8 cellular contexts compared by ENCODE assay signal in the genomic region with DNA sequence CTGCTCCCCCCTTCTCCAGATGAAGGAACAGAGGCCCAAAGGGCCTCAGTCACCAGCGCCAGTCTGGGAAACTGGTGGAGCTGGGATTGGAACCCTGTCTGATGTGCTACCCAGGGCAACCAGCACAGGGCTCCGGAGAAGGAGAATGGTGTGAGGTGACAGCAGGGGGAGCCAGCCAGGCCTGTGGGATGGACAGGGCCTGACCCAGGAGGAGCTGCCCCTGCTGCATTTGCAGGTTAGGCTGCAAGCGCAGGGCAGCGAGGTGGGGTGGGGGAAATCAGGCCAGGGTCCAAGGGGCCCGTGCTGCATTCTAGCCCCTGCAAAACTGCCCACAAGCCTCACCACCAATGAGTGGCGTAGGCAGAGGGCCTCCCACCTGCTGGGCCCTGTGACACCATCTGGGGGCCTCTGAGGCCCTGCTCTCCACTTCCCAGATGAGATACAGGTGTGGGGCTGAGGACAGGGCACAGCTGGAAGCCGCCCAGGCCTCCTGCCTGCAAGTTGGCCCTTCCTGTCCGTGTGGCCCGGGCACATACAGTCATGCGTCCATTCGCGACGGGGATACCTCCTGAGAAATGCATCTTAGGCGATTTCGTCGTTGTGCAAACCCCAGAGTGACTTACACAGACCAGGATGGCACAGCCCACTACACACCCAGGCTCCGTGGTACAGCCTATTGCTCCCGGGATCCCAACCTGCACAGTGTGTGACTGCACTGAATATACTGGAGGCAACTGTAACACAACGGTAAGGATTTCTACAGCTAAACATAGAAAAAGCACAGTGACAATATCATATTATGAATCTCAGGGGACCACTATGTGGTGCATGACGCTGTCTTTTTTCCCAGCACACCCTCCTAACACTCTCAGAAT. TPM values are rescaled to one million over a fixed set of nuclear protein-coding genes. Genes with fewer than 3 reads are reported as not detected.
DNase-seq lines count a peak whose midpoint lies in the region; ATAC-seq, FAIRE-seq and TF ChIP-seq lines count a peak whose summit lies in the region.

No MANE protein-coding gene starts in this region.

- no peak overlapping the region for H3K14ac ChIP-seq in H1 (ENCODE audit: insufficient read length)

- ATAC-seq in GM19351 (IDR thresholded peaks at IDR 0.05; ENCODE audit: unreplicated experiment) = peak; percentile 27
- no peak for ATAC-seq in activated T-helper 17 cell treated with anti-CD3 and anti-CD28 coated beads, Interleukin-2, amount 50 U/mL, for 72 hours (replicated peaks)

- H3K27me3 ChIP-seq in OCI-LY3 (ENCODE audit: low read depth, low read length) (0 out of 2 replicates have a peak, but pooled peaks cover 3% of the 10 kb centered on the region), H1 (replicated peaks in 1 of 4; ENCODE audit: control insufficient read depth in 3 of 4, extremely low read depth in 1 of 4, insufficient read depth in 3 of 4, low read length in 3 of 4) (no peaks in the 10 kb centered on the region)

- DNase-seq in H1 (ENCODE audit: low read depth in 1 of 2, low spot score in 2 of 2) (peak in 1 of 2 experiments; percentile 76), progenitor cell of endocrine pancreas (ENCODE audit: low spot score, unreplicated experiment) (no peak), SW480 (ENCODE audit: low spot score) (no peak), NCI-H1092 treated with DMSO at 0.1 percent for 48 hours (lab: John Stamatoyannopoulos, UW) (no peak), NCI-H2029 (lab: John Stamatoyannopoulos, UW) (no peak)

- H3K27ac Mint-ChIP-seq in progenitor cell of endocrine pancreas = no peak overlapping the region
- no peak overlapping the region for H3K27ac Mint-ChIP-seq in activated T-helper 17 cell treated with anti-CD3 and anti-CD28 coated beads, Interleukin-2, amount 50 U/mL, for 72 hours

- WGBS in H1 (ENCODE audit: extremely low coverage in 1 of 2, insufficient coverage in 1 of 2, insufficient read length in 1 of 2, insufficient replicate concordance in 2 of 2, low coverage in 1 of 2, low lambda C conversion rate in 2 of 2, missing lambda C conversion rate in 1 of 2), 2 experiments = 80% methylated on average over 20 of the region's 20 CpGs; no CpG with 5 or more reads in 1 of the 2 experiments

- TF ChIP-seq EP300 in H1 (IDR thresholded peaks at IDR 0.05; ENCODE audit: borderline replicate concordance in 1 of 2, low read depth in 2 of 2, low read length in 2 of 2) = no peak

- peak overlapping the region; percentile 32; the same call in 1 of the 2 replicates for H3K18ac ChIP-seq in H1 (ENCODE audit: extremely low read depth, low read length)

- H4K20me1 ChIP-seq in OCI-LY3 (ENCODE audit: insufficient read depth, low read length) (no peaks in the 10 kb centered on the region), H1 (replicated peaks in 1 of 2; ENCODE audit: control insufficient read depth in 1 of 2, insufficient read depth in 2 of 2, low read length in 2 of 2) (peaks cover 0 to 8% of the 10 kb centered on the region in 2 experiments)

- no peaks in the 10 kb centered on the region for H3K79me2 ChIP-seq in OCI-LY3 (ENCODE audit: low read length)
- no peaks in the 10 kb centered on the region for H3K79me2 ChIP-seq in H1 (ENCODE audit: control insufficient read depth in 1 of 2, insufficient read depth in 2 of 2, low read length in 2 of 2)

- FAIRE-seq in H1 (lab: Jason Lieb, UNC) = no peak

- H3K4me1 ChIP-seq in OCI-LY3 (ENCODE audit: low read length) (peaks cover 8% of the 10 kb centered on the region), H1 (replicated peaks in 1 of 4; ENCODE audit: control insufficient read depth in 3 of 4, insufficient read depth in 4 of 4, low read length in 3 of 4) (peaks cover 0 to 6% (median 2%) of the 10 kb centered on the region in 4 experiments; a peak in 4 of 7 replicates)

- TF ChIP-seq POLR2A in H1 (IDR thresholded peaks at IDR 0.05; ENCODE audit: control extremely low read depth in 1 of 2, low read depth in 2 of 2, low read length in 2 of 2) = no peak

- H4K91ac ChIP-seq in H1 (replicated peaks; ENCODE audit: insufficient read length, low read length) = no peak overlapping the region

- no peak overlapping the region for H3K4me3 Mint-ChIP-seq in progenitor cell of endocrine pancreas (ENCODE audit: low read depth)
- H3K4me3 Mint-ChIP-seq in activated T-helper 17 cell treated with anti-CD3 and anti-CD28 coated beads, Interleukin-2, amount 50 U/mL, for 72 hours = no peak overlapping the region

- H3K79me1 ChIP-seq in H1 (ENCODE audit: low read depth, low read length) = no peaks in the 10 kb centered on the region; the same call in 1 of the 2 replicates

- H3K27me3 Mint-ChIP-seq in progenitor cell of endocrine pancreas = peaks cover 16% of the 10 kb centered on the region
- no peaks in the 10 kb centered on the region for H3K27me3 Mint-ChIP-seq in activated T-helper 17 cell treated with anti-CD3 and anti-CD28 coated beads, Interleukin-2, amount 50 U/mL, for 72 hours

- H3K36me3 ChIP-seq in OCI-LY3 (replicated peaks; ENCODE audit: low read depth, low read length) = no peaks in the 10 kb centered on the region
- H3K36me3 ChIP-seq in H1 (ENCODE audit: control insufficient read depth in 2 of 4, insufficient read depth in 4 of 4, low read length in 3 of 4) = no peaks in the 10 kb centered on the region

- no peak overlapping the region for H2AK5ac ChIP-seq in H1 (ENCODE audit: low read depth, low read length)

- no peak overlapping the region for H4K5ac ChIP-seq in H1 (ENCODE audit: insufficient read length, low read depth, low read length)

- H3K56ac ChIP-seq in H1 (replicated peaks; ENCODE audit: insufficient read length, low read depth, low read length) = no peak overlapping the region

- POLR2A ChIA-PET in H1 (lab: Charles Lee; ENCODE audit: partially characterized antibody) = interaction anchor here (1.1 kb wide), 1 partner anchor 9 kb away, joined by 6 read pairs; no protein-coding TSS in a partner anchor

- H3K4me3 ChIP-seq in OCI-LY3 (ENCODE audit: low read length) = no peak overlapping the region
- H3K4me3 ChIP-seq in H1 (ENCODE audit: extremely low read depth in 1 of 4, insufficient read depth in 2 of 4, low read depth in 3 of 4, low read length in 4 of 4) = no peak overlapping the region

- peak overlapping the region; percentile 71 for H4K8ac ChIP-seq in H1 (ENCODE audit: extremely low read depth, insufficient read depth, low read length)

- H2BK5ac ChIP-seq in H1 (ENCODE audit: low read depth, low read length) = no peak overlapping the region

- no peak overlapping the region for H3K4ac ChIP-seq in H1 (replicated peaks; ENCODE audit: insufficient read length, low read depth, low read length)

- peaks cover 6% of the 10 kb centered on the region; the same call in 1 of the 2 replicates for H3K23me2 ChIP-seq in H1 (ENCODE audit: low read depth, low read length)

- H2AFZ ChIP-seq in OCI-LY3 (ENCODE audit: low read depth, low read length) (no peak overlapping the region), H1 (ENCODE audit: low read length) (no peak overlapping the region)

- CTCF ChIA-PET in H1 (lab: Charles Lee; ENCODE audit: partially characterized antibody) = interaction anchor here (0.9 to 12.7 kb wide), 21 partner anchors 9 to 438 kb away, joined by 3 to 159 read pairs (median 6); no protein-coding TSS in a partner anchor

- H3K23ac ChIP-seq in H1 (ENCODE audit: insufficient read length) = no peak overlapping the region

- H3K27ac ChIP-seq in OCI-LY3 (ENCODE audit: low read length) = no peak overlapping the region
- no peak overlapping the region for H3K27ac ChIP-seq in H1 (ENCODE audit: low read depth, low read length)

- no peaks in the 10 kb centered on the region for H3K36me3 Mint-ChIP-seq in progenitor cell of endocrine pancreas (ENCODE audit: insufficient read depth)
- no peaks in the 10 kb centered on the region for H3K36me3 Mint-ChIP-seq in activated T-helper 17 cell treated with anti-CD3 and anti-CD28 coated beads, Interleukin-2, amount 50 U/mL, for 72 hours (ENCODE audit: low read depth)

- H3K4me1 Mint-ChIP-seq in progenitor cell of endocrine pancreas (ENCODE audit: low read depth) = no peaks in the 10 kb centered on the region
- H3K4me1 Mint-ChIP-seq in activated T-helper 17 cell treated with anti-CD3 and anti-CD28 coated beads, Interleukin-2, amount 50 U/mL, for 72 hours = peaks cover 12% of the 10 kb centered on the region

- H2BK20ac ChIP-seq in H1 (ENCODE audit: low read length) = no peak overlapping the region

- H2BK12ac ChIP-seq in H1 (ENCODE audit: low read depth, low read length) = no peak overlapping the region

- peak; percentile 48 to 62 for TF ChIP-seq RAD21 in H1 (IDR thresholded peaks at IDR 0.05 in 1 of 2, conservative IDR thresholded peaks at IDR 0.05 in 1 of 2; ENCODE audit: low read depth in 2 of 2, low read length in 2 of 2)

- no peak overlapping the region for H2BK120ac ChIP-seq in H1 (replicated peaks; ENCODE audit: low read depth, low read length)

- H3K9me3 ChIP-seq in OCI-LY3 (ENCODE audit: insufficient read depth, low read length) (no peaks in the 10 kb centered on the region), H1 (ENCODE audit: insufficient read depth in 2 of 2, low read depth in 1 of 2, low read length in 1 of 2) (no peaks in the 10 kb centered on the region)

- TF ChIP-seq CTCF in OCI-LY3 (IDR thresholded peaks at IDR 0.05; ENCODE audit: low read depth, low read length) (no peak; the same call in 1 of the 2 replicates), H1 (IDR thresholded peaks at IDR 0.05; ENCODE audit: control extremely low read depth in 1 of 3, insufficient read depth in 1 of 3, low read depth in 1 of 3, low read length in 3 of 3) (peak; percentile 73 to 78 (median 75)), progenitor cell of endocrine pancreas (IDR thresholded peaks at IDR 0.05; ENCODE audit: unreplicated experiment) (peak; percentile 31)

- H3K4me2 ChIP-seq in OCI-LY3 (ENCODE audit: low read length) (peak overlapping the region; percentile 32), H1 (ENCODE audit: insufficient read depth in 1 of 2, low read depth in 2 of 2, low read length in 2 of 2) (no peak overlapping the region)

- no peaks in the 10 kb centered on the region for H3K9me3 Mint-ChIP-seq in progenitor cell of endocrine pancreas (ENCODE audit: low read depth)
- H3K9me3 Mint-ChIP-seq in activated T-helper 17 cell treated with anti-CD3 and anti-CD28 coated beads, Interleukin-2, amount 50 U/mL, for 72 hours = no peaks in the 10 kb centered on the region

- H2BK15ac ChIP-seq in H1 (ENCODE audit: low read length) = peak overlapping the region; percentile 81; the same call in 1 of the 2 replicates

- H3K9ac ChIP-seq in OCI-LY3 (ENCODE audit: low read length) (no peak overlapping the region), H1 (replicated peaks in 1 of 4; ENCODE audit: extremely low read depth in 1 of 4, low read depth in 3 of 4, low read length in 3 of 4) (no peak overlapping the region)

RNA-seq across cellular contexts. Expression of gene RASGEF1A, which starts 45.2 kb away (rescaled TPM):
- total RNA-seq in H1 (2021; fragmentation: NEBNext Ultra II Directional; extraction: Animal tissue kit (Norgen Biotek cat#: 25700)) = 13.3 and 13.4 TPM in 2 replicates
- polyA plus RNA-seq in H1 (2011; rRNA removed) = 25.6 and 30.7 TPM in 2 replicates
- 32.7 TPM for polyA plus RNA-seq in H1 (2011; cell fraction: cytosol; rRNA removed)
- polyA plus RNA-seq in H1 (2011; cell fraction: nucleus; rRNA removed) = 53.0 TPM
- 9.2 to 19.0 TPM (median 16.3 TPM) in 4 replicates for polyA plus RNA-seq in H1 (2012, experiment 1 of 2)
- polyA plus RNA-seq in H1 (2012, experiment 2 of 2) = 12.0 TPM
- polyA plus RNA-seq in H1 (2013, experiment 1 of 2) = 8.6 TPM
- polyA plus RNA-seq in H1 (2013, experiment 2 of 2) = 7.8 TPM
- polyA minus RNA-seq in H1 (2011; rRNA and poly(A)+ RNA removed) = 27.7 and 30.0 TPM in 2 replicates
- polyA minus RNA-seq in H1 (2011; cell fraction: cytosol; rRNA and poly(A)+ RNA removed) = 26.3 TPM
- polyA minus RNA-seq in H1 (2011; cell fraction: nucleus; rRNA and poly(A)+ RNA removed) = 26.0 TPM
- total RNA-seq in progenitor cell of endocrine pancreas = 1.2 and 2.2 TPM in 2 replicates
- 1 to 10 TPM; 2.1 to 2.5 TPM for total RNA-seq in activated T-helper 17 cell treated with anti-CD3 and anti-CD28 coated beads, Interleukin-2, amount 50 U/mL, for 72 hours
